Comparison of ENCODE assay signal across 10 cellular contexts in the genomic region with DNA sequence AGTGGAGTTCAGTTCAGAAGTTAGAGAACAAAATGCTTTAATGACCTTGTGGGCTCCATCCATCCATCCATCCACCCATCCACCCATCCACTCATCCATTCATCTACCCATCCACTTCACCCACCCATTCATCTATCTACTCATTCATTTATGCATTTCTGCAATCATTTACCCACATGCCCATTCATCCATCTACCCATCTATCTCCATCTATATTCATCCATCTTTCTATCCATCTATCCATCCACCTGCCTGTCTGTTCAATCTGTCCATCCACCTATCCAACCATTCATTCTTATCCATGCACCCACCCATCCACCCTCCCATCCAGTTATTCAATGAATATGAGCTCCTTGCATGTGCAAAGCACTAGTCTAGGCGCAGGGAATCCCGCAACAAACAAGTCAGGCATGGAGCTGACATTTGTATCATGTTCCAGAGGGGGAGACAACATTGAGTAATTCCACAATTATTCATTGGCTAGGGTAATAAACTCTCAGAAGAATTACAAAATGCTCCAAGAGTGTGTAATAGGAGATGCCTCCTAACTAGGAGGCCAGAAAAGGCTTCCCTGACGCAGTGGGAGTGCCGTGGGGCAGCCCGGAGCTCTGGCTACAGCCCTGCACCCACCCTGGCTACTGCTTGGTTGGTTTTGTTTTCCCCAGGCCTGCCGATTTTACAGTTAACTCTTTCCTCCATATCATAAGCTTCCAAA.
DNase-seq lines count a peak whose midpoint lies in the region; ATAC-seq and TF ChIP-seq lines count a peak whose summit lies in the region.
"Had no signal": no experiment of that assay in that cellular context is flagged by ENCODE, and none has a peak within 500 bp of the region (broad histone marks: within the 10 kb centered on the region; RNA-seq: fewer than 3 reads in every experiment).

No MANE protein-coding gene starts in this region.

- peak; percentile 54 to 60 for ATAC-seq in lower lobe of right lung
- no peak for ATAC-seq in GM18861 (IDR thresholded peaks at IDR 0.05; ENCODE audit: unreplicated experiment)

- in situ Hi-C loops in transverse colon (cut with MboI; ENCODE audit: low pct_ligation_motif_present in 1 of 4, low pct_unique_long_range_greater_than_20kb in 1 of 4, low sequenced_read_pairs in 3 of 4), result no loop called here

- no peak for TF ChIP-seq POLR2A in transverse colon (IDR thresholded peaks at IDR 0.05)

- H3K4me1 ChIP-seq in HUES6 (ENCODE audit: control insufficient read depth, insufficient read depth, low read length) (peaks cover 25% of the 10 kb centered on the region), colonic mucosa (no peaks in the 10 kb centered on the region), lower lobe of right lung (peaks cover 26% of the 10 kb centered on the region), transverse colon (peaks cover 0 to 38% (median 21%) of the 10 kb centered on the region in 4 donors)

- H3K27me3 ChIP-seq in HUES6 (ENCODE audit: control insufficient read depth, insufficient read depth, low read length) (no peaks in the 10 kb centered on the region), colonic mucosa (no peaks in the 10 kb centered on the region), lower lobe of right lung (ENCODE audit: low read depth) (no peaks in the 10 kb centered on the region), transverse colon (no peaks in the 10 kb centered on the region)

- H3K27ac ChIP-seq in HUES6 (ENCODE audit: low read depth, low read length) (peak overlapping the region; percentile 71; the same call in 1 of the 2 replicates), colonic mucosa (peak overlapping the region; percentile 49), lower lobe of right lung (no peak overlapping the region), transverse colon (peak overlapping the region; percentile 57 to 80 (median 68))

- no peak for TF ChIP-seq EP300 in transverse colon (IDR thresholded peaks at IDR 0.05; ENCODE audit: low read depth)

- TF ChIP-seq CTCF in colonic mucosa (IDR thresholded peaks at IDR 0.05), result no peak
- no peak for TF ChIP-seq CTCF in lower lobe of right lung (IDR thresholded peaks at IDR 0.05)
- TF ChIP-seq CTCF in transverse colon (IDR thresholded peaks at IDR 0.05), result no peak

- DNase-seq in colonic mucosa, result peak; percentile 44
- DNase-seq in lower lobe of right lung, result no peak
- peak; percentile 40 for DNase-seq in transverse colon
- no peak for DNase-seq in NCI-H128 (lab: John Stamatoyannopoulos, UW; ENCODE audit: unreplicated experiment)
- no peak for DNase-seq in NCI-H1417 (lab: John Stamatoyannopoulos, UW)
- DNase-seq in NCI-H1048 (lab: John Stamatoyannopoulos, UW), result no peak
- DNase-seq: SHP77; stimulated activated CD4-positive, alpha-beta T cell treated with anti-CD3 and anti-CD28 coated beads, Interleukin-15, amount 100 ng/mL, for 24 hours had no signal

- H3K9ac ChIP-seq in HUES6 (ENCODE audit: low read length) (peak overlapping the region; percentile 51), colonic mucosa (ENCODE audit: low read depth in 2 of 2, low read length in 2 of 2) (no peak overlapping the region)

- WGBS in transverse colon (ENCODE audit: low coverage in 1 of 2), 2 donors, result 25 to 51% methylated on average over 2 to 6 of the region's 6 CpGs

- H3K9me3 ChIP-seq in HUES6 (ENCODE audit: control insufficient read depth, insufficient read depth, low read depth, low read length), result peaks cover 12% of the 10 kb centered on the region
- H3K9me3 ChIP-seq in colonic mucosa, result no peaks in the 10 kb centered on the region
- H3K9me3 ChIP-seq in lower lobe of right lung, result no peaks in the 10 kb centered on the region
- no peaks in the 10 kb centered on the region for H3K9me3 ChIP-seq in transverse colon

- H3K36me3 ChIP-seq in HUES6 (ENCODE audit: control insufficient read depth, insufficient read depth, low read length) (no peaks in the 10 kb centered on the region), colonic mucosa (no peaks in the 10 kb centered on the region), lower lobe of right lung (no peaks in the 10 kb centered on the region), transverse colon (no peaks in the 10 kb centered on the region)

- H3K4me3 ChIP-seq in HUES6 (ENCODE audit: low read depth, low read length) (no peak overlapping the region), colonic mucosa (no peak overlapping the region), lower lobe of right lung (no peak overlapping the region), transverse colon (no peak overlapping the region)

- intact Hi-C loops in colonic mucosa (cut with DNase I) (loop anchor here (10.0 kb wide), 1 partner anchor 249 kb away; the partner anchor contains the start of gene S1PR3), lower lobe of right lung (cut with DNase I) (no loop called here), transverse colon (cut with DNase I; ENCODE audit: low total_unique reads) (no loop called here)

Comparison
In these comparisons a context has a peak if more than half of its experiments do, and no peak if none do; other contexts are left out.
1. DNase-seq: peak in colonic mucosa (single experiment) and transverse colon (single experiment); none in lower lobe of right lung (single experiment), NCI-H128 (single experiment), NCI-H1417 (0 of 3) and NCI-H1048 (single experiment).